1 cellular context compared by ENCODE assay signal in genomic region chr3:183285828-183286457, GRCh38.
A peak's percentile ranks its signal among the peaks of the same experiment; 100 is the strongest.
TF ChIP-seq lines count a peak whose summit lies in the region.

No MANE protein-coding gene starts in this region.

TF ChIP-seq in GM12878, 131 proteins besides CTCF, POLR2A, EP300 and RAD21 (continued from another document and continues in another):
- TF ChIP-seq HSF1 (IDR thresholded peaks at IDR 0.05; ENCODE audit: low read depth, low read length) (no peak), CREM (IDR thresholded peaks at IDR 0.05; ENCODE audit: low read depth) (peak; percentile 93), RB1 (IDR thresholded peaks at IDR 0.05; ENCODE audit: borderline replicate concordance) (no peak), MLLT1 (IDR thresholded peaks at IDR 0.05) (peak; percentile 55; the same call in 1 of the 2 replicates), POLR2AphosphoS5 (IDR thresholded peaks at IDR 0.05; ENCODE audit: low read length) (peak; percentile 39; the same call in 1 of the 2 replicates), BCL11A (IDR thresholded peaks at IDR 0.05; ENCODE audit: low read depth, low read length) (0 out of 2 replicates have a peak, but pooled peaks have one; percentile 22), CHD1 (IDR thresholded peaks at IDR 0.05; ENCODE audit: low read depth, low read length) (no peak), SP1 (IDR thresholded peaks at IDR 0.05; ENCODE audit: low read depth, low read length) (peak; percentile 13), ZNF207 (IDR thresholded peaks at IDR 0.05; ENCODE audit: borderline replicate concordance) (no peak), CUX1 (IDR thresholded peaks at IDR 0.05; ENCODE audit: insufficient replicate concordance, low read depth, low read length) (no peak), WRNIP1 (IDR thresholded peaks at IDR 0.05; ENCODE audit: borderline replicate concordance, low read depth, low read length) (no peak), HDGF (IDR thresholded peaks at IDR 0.05) (no peak), HCFC1 (IDR thresholded peaks at IDR 0.05; ENCODE audit: low read length) (0 out of 2 replicates have a peak, but pooled peaks have one; percentile 7), SREBF1 (IDR thresholded peaks at IDR 0.05; ENCODE audit: low read length) (no peak), NR2C1 (IDR thresholded peaks at IDR 0.05) (peak; percentile 42; the same call in 1 of the 2 replicates), KAT2A (conservative IDR thresholded peaks at IDR 0.05; ENCODE audit: control insufficient read depth, low read depth, low read length) (no peak), PML (IDR thresholded peaks at IDR 0.05; ENCODE audit: low read length) (no peak), NRF1 (conservative IDR thresholded peaks at IDR 0.05; ENCODE audit: low read depth, low read length) (no peak), NFIC (IDR thresholded peaks at IDR 0.05; ENCODE audit: low read depth, low read length) (peak; percentile 61; the same call in 1 of the 2 replicates), SMAD1 (IDR thresholded peaks at IDR 0.05; ENCODE audit: low read depth, partially characterized antibody) (no peak), ZNF622 (IDR thresholded peaks at IDR 0.05) (no peak), FOS (IDR thresholded peaks at IDR 0.05; ENCODE audit: borderline replicate concordance, extremely low read depth, insufficient read length) (no peak), PBX3 (IDR thresholded peaks at IDR 0.05; ENCODE audit: insufficient replicate concordance, low read depth, low read length) (no peak), SKIL (IDR thresholded peaks at IDR 0.05; ENCODE audit: low read depth, poor library complexity, severe bottlenecking) (peak; percentile 20), ATF7 (IDR thresholded peaks at IDR 0.05; ENCODE audit: low read depth) (peak; percentile 99), USF2 (IDR thresholded peaks at IDR 0.05; ENCODE audit: borderline replicate concordance, low read depth, low read length) (no peak), YY1 (IDR thresholded peaks at IDR 0.05; ENCODE audit: low read depth, low read length) (no peak), IRF5 (IDR thresholded peaks at IDR 0.05; ENCODE audit: borderline replicate concordance) (no peak), MTA2 (IDR thresholded peaks at IDR 0.05; ENCODE audit: low read depth) (peak; percentile 78), HDAC6 (IDR thresholded peaks at IDR 0.05; ENCODE audit: unreplicated experiment) (no peak), ZBTB11 (CRISPR knock-in tag; IDR thresholded peaks at IDR 0.05) (no peak), TCF12 (IDR thresholded peaks at IDR 0.05; ENCODE audit: low read depth, low read length) (peak; percentile 83), POU2F2 (IDR thresholded peaks at IDR 0.05; ENCODE audit: borderline replicate concordance, low read depth, low read length) (no peak), SIX5 (IDR thresholded peaks at IDR 0.05; ENCODE audit: low read depth, low read length, severe bottlenecking) (no peak), NR2F1 (conservative IDR thresholded peaks at IDR 0.05) (peak; percentile 79), ATF3 (IDR thresholded peaks at IDR 0.05; ENCODE audit: borderline replicate concordance, extremely low read depth, low read depth, low read length) (no peak), ZNF687 (IDR thresholded peaks at IDR 0.05) (peak; percentile 96)
